In the genomic region with DNA sequence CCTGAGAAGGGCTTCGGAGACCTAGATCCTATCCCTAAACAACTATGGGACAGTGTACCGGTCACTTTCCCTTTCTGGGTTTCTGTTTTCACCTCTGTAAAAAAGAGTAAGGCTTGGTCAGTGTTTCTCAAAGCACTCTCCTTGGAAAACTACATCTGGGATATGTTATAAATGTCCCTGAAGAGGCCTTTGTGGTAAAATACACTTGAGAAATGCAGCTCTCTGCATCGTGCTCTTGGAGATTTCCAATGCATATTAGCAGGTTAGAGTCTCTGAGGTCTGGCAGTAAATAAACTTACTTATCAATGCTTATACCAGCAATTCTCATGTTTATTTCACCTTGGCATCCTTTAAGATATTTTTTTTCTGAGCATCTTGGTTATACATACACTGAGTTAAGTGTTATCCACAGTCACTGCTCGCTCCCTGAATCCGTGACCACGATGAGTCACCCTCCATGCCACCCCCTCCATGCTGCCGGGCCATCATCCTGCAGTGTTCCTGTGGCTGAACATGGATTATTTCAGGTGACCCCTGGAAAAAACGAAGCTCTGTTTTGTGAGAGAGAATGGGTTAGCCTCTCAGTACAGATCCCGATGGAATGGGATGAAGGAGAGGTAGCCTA, we compare ENCODE assay signal across 12 cellular contexts. TPM values are rescaled to one million over a fixed set of nuclear protein-coding genes. Genes with fewer than 3 reads are reported as not detected.
DNase-seq lines count a peak whose midpoint lies in the region; ATAC-seq, FAIRE-seq and TF ChIP-seq lines count a peak whose summit lies in the region.
"Had no signal": no experiment of that assay in that cellular context is flagged by ENCODE, and none has a peak within 500 bp of the region (broad histone marks: within the 10 kb centered on the region; RNA-seq: fewer than 3 reads in every experiment).

No MANE protein-coding gene starts in this region.

- H3K27ac ChIP-seq in GM23248, result no peak overlapping the region
- no peak overlapping the region for H3K27ac ChIP-seq in gastroesophageal sphincter
- no peak overlapping the region for H3K27ac ChIP-seq in upper lobe of left lung
- H3K27ac ChIP-seq: thoracic aorta had no signal

- H3K9me3 ChIP-seq in GM23248 (ENCODE audit: low read depth) (no peaks in the 10 kb centered on the region), gastroesophageal sphincter (no peaks in the 10 kb centered on the region), upper lobe of left lung (no peaks in the 10 kb centered on the region)
- H3K9me3 ChIP-seq: Caco-2, thoracic aorta had no signal

- H3K4me1 ChIP-seq in GM23248 (ENCODE audit: insufficient read depth) (no peaks in the 10 kb centered on the region), gastroesophageal sphincter (no peaks in the 10 kb centered on the region), upper lobe of left lung (peaks cover 12 to 23% (median 17%) of the 10 kb centered on the region in 4 donors)
- H3K4me1 ChIP-seq: Caco-2 had no signal

- TF ChIP-seq CTCF in nephron (IDR thresholded peaks at IDR 0.05; ENCODE audit: unreplicated experiment in 3 of 3) (no peak), gastroesophageal sphincter (IDR thresholded peaks at IDR 0.05) (no peak), upper lobe of left lung (IDR thresholded peaks at IDR 0.05) (no peak)

- DNase-seq in GM23248, result peak; percentile 79
- peak; percentile 71 for DNase-seq in RCC 7860 (ENCODE audit: low spot score)
- DNase-seq in dedifferentiated amniotic fluid mesenchymal stem cell (ENCODE audit: extremely low spot score), result peak; percentile 33
- no peak for DNase-seq in upper lobe of left lung
- DNase-seq: Caco-2 had no signal

- H3K9ac ChIP-seq in GM23248, result no peak overlapping the region

- H3K79me2 ChIP-seq in GM23248 (ENCODE audit: insufficient read depth), result no peaks in the 10 kb centered on the region

- FAIRE-seq in RCC 7860 (lab: Jason Lieb, UNC), result peak; percentile 94
- FAIRE-seq: GM12891, TTC549 had no signal

- no peaks in the 10 kb centered on the region for H3F3A ChIP-seq in GM23248 (ENCODE audit: insufficient read depth)

- H3K4me3 ChIP-seq in GM23248 (no peak overlapping the region), gastroesophageal sphincter (no peak overlapping the region), upper lobe of left lung (no peak overlapping the region)
- H3K4me3 ChIP-seq: thoracic aorta had no signal

- H3K36me3 ChIP-seq in GM23248 (ENCODE audit: low read depth) (no peaks in the 10 kb centered on the region), gastroesophageal sphincter (no peaks in the 10 kb centered on the region), upper lobe of left lung (no peaks in the 10 kb centered on the region)
- H3K36me3 ChIP-seq: thoracic aorta had no signal

- H3K27me3 Mint-ChIP-seq in nephron (ENCODE audit: low read depth), result no peaks in the 10 kb centered on the region

- no peaks in the 10 kb centered on the region for H3K9me2 ChIP-seq in GM23248 (ENCODE audit: insufficient read depth)

- H4K20me1 ChIP-seq in GM23248 (ENCODE audit: insufficient read depth), result no peaks in the 10 kb centered on the region

- peaks cover 21% of the 10 kb centered on the region for H3K4me1 Mint-ChIP-seq in nephron

- no peak overlapping the region for H3K4me2 ChIP-seq in GM23248 (ENCODE audit: unreplicated experiment)

- in situ Hi-C loops in GM23248 (cut with MboI), result no loop called here

- no peak overlapping the region for H2AFZ ChIP-seq in GM23248

- H3K27ac Mint-ChIP-seq in nephron, result peak overlapping the region; percentile 68 to 84 (median 80)

- TF ChIP-seq EP300 in gastroesophageal sphincter (IDR thresholded peaks at IDR 0.05) (no peak), upper lobe of left lung (IDR thresholded peaks at IDR 0.05) (no peak)

- H3K9me3 Mint-ChIP-seq in nephron, result no peaks in the 10 kb centered on the region

- peaks cover under 1% of the 10 kb centered on the region for H3K36me3 Mint-ChIP-seq in nephron (ENCODE audit: low read depth)

- WGBS in GM23248 (ENCODE audit: low coverage in 1 of 2, low lambda C conversion rate in 2 of 2, missing lambda C conversion rate in 2 of 2), 2 experiments, result 39 to 42% methylated on average over 9 of the region's 9 CpGs
- WGBS in gastroesophageal sphincter (ENCODE audit: low coverage in 1 of 2), 2 donors, result 59 to 62% methylated on average over 7 to 9 of the region's 9 CpGs
- 82 to 83% methylated on average over 9 of the region's 9 CpGs for WGBS in upper lobe of left lung, 2 donors

- H3K27me3 ChIP-seq in GM23248 (replicated peaks; ENCODE audit: insufficient read depth), result peaks cover 31% of the 10 kb centered on the region
- no peaks in the 10 kb centered on the region for H3K27me3 ChIP-seq in gastroesophageal sphincter
- H3K27me3 ChIP-seq in upper lobe of left lung, result no peaks in the 10 kb centered on the region

- no peak for ATAC-seq in HG03280 (IDR thresholded peaks at IDR 0.05; ENCODE audit: unreplicated experiment)
- no peak for ATAC-seq in gastroesophageal sphincter
- ATAC-seq in upper lobe of left lung (ENCODE audit: low FRiP score in 2 of 2), result no peak
- ATAC-seq in HG03442 (IDR thresholded peaks at IDR 0.05; ENCODE audit: unreplicated experiment), result no peak

- TF ChIP-seq POLR2A in gastroesophageal sphincter (IDR thresholded peaks at IDR 0.05) (no peak), upper lobe of left lung (IDR thresholded peaks at IDR 0.05) (no peak)

- H3K4me3 Mint-ChIP-seq in nephron, result no peak overlapping the region

RNA-seq across cellular contexts. Expression of a gene that starts 3.3 kb away (rescaled TPM):
- not detected in 2 replicates for total RNA-seq in GM23248 (2014; rRNA removed; shearing (Covaris generic))
- polyA plus RNA-seq in GM23248 (2016; fragmentation: Nextera tagmentation; extraction: Ambion mirVana), result 0.49 and 2.2 TPM in 2 replicates
- total RNA-seq in gastroesophageal sphincter (10 to 100 TPM in 2 of 4 donors, 1 to 10 TPM in 2; 6.2 to 23.0 (median 11.8) TPM), upper lobe of left lung (100 to 1,000 TPM in 2 of 6 donors, 10 to 100 TPM in 4; 62.8 to 317 (median 85.6) TPM)

RNA-seq across cellular contexts. Expression of a gene that starts 48.0 kb away (rescaled TPM):
- total RNA-seq in GM23248 (2014; rRNA removed; shearing (Covaris generic)), result 7.9 and 9.1 TPM in 2 replicates
- polyA plus RNA-seq in GM23248 (2016; fragmentation: Nextera tagmentation; extraction: Ambion mirVana), result 4.7 and 4.9 TPM in 2 replicates
- total RNA-seq in gastroesophageal sphincter, result 10 to 100 TPM; 17.9 to 35.9 (median 22.4) TPM
- 10 to 100 TPM; 38.6 to 59.6 (median 45.9) TPM for total RNA-seq in upper lobe of left lung

Comparison
In these comparisons a context has a peak if more than half of its experiments do, and no peak if none do; other contexts are left out.
1. DNase-seq: peak in GM23248 (single experiment), RCC 7860 (single experiment) and dedifferentiated amniotic fluid mesenchymal stem cell (single experiment); none in upper lobe of left lung (0 of 2).